ENCODE assay signal across 24 cellular contexts in genomic region chr22:50222508-50222907, GRCh38.
"Had no signal": no experiment of that assay in that cellular context is flagged by ENCODE, and none has a peak within 500 bp of the region (broad histone marks: within the 10 kb centered on the region; RNA-seq: fewer than 3 reads in every experiment).

No MANE protein-coding gene starts in this region.

- H3K27me3 ChIP-seq: foreskin keratinocyte, gastroesophageal sphincter, heart left ventricle, hepatocyte, right atrium auricular region, spleen, testis, tibial artery had no signal

- H3K9me3 ChIP-seq: gastroesophageal sphincter, heart left ventricle, mucosa of descending colon, prostate gland, right atrium auricular region, spleen, testis, tibial artery had no signal

- H3K4me2 ChIP-seq: hepatocyte had no signal

- H3K27ac ChIP-seq: epithelial cell of prostate, foreskin keratinocyte, gastroesophageal sphincter, heart left ventricle, hepatocyte, prostate gland, right atrium auricular region, skin epidermis, spleen, testis, tibial artery had no signal

- H3K4me3 ChIP-seq: gastroesophageal sphincter, heart left ventricle, hepatocyte, mucosa of descending colon, prostate gland, right atrium auricular region, skin epidermis, spleen, testis, tibial artery had no signal

- DNase-seq: cerebellar nuclear complex; cortex of kidney; foreskin keratinocyte; heart left ventricle; left colon; left ventricle myocardium superior; mesenchymal stem cell; mucosa of descending colon; naive B cell; nucleus accumbens; spleen; stimulated activated CD4-positive, alpha-beta T cell treated with anti-CD3 and anti-CD28 coated beads, Interleukin-4, amount 100 ng/mL, for 4 hours; stimulated activated naive CD8-positive, alpha-beta T cell treated with anti-CD3 and anti-CD28 coated beads, Interleukin-15, Interleukin-2, amounts not matched to agents 100 U/mL and 50 U/mL, for 24 hours; substantia nigra; testis; tibial artery had no signal

- ATAC-seq: esophagus mucosa; foreskin keratinocyte; gastroesophageal sphincter; heart left ventricle; left colon; left ventricle myocardium superior; mucosa of descending colon; stimulated activated memory B cell treated with anti-CD40 and anti-IgM and Interleukin-4, amounts not matched to agents 10 μg/mL and 1 μg/mL and 100 μg/mL, for 72 hours; stimulated activated naive CD8-positive, alpha-beta T cell treated with anti-CD3 and anti-CD28 coated beads, Interleukin-15, Interleukin-2, amounts not matched to agents 100 U/mL and 50 U/mL, for 24 hours had no signal

- H3K4me1 ChIP-seq: foreskin keratinocyte, prostate gland, spleen, testis, tibial artery had no signal
